In genomic region chr17:50211249-50212120, GRCh38 we compare ENCODE assay signal across 1 cellular context.
TF ChIP-seq lines count a peak whose summit lies in the region.

No MANE protein-coding gene starts in this region.

TF ChIP-seq in K562, 482 proteins besides CTCF, POLR2A, EP300 and RAD21:
- TF ChIP-seq GATA2 (CRISPR knock-in tag; IDR thresholded peaks at IDR 0.05) (no peak), CEBPB (tag; IDR thresholded peaks at IDR 0.05) (no peak), MTA2 (IDR thresholded peaks at IDR 0.05; ENCODE audit: low read depth) (no peak), ZSCAN32 (CRISPR knock-in tag; IDR thresholded peaks at IDR 0.05) (no peak), MECOM (CRISPR knock-in tag; IDR thresholded peaks at IDR 0.05) (no peak), NKRF (IDR thresholded peaks at IDR 0.05; ENCODE audit: borderline replicate concordance) (no peak), RB1 (IDR thresholded peaks at IDR 0.05; ENCODE audit: low read depth) (no peak), GABPB2 (CRISPR knock-in tag; conservative IDR thresholded peaks at IDR 0.05) (no peak), RBM25 (IDR thresholded peaks at IDR 0.05; ENCODE audit: low read depth, low read length, severe bottlenecking) (no peak), RUNX1 (IDR thresholded peaks at IDR 0.05; ENCODE audit: low read depth) (no peak)
- TF ChIP-seq, protein P1, sequence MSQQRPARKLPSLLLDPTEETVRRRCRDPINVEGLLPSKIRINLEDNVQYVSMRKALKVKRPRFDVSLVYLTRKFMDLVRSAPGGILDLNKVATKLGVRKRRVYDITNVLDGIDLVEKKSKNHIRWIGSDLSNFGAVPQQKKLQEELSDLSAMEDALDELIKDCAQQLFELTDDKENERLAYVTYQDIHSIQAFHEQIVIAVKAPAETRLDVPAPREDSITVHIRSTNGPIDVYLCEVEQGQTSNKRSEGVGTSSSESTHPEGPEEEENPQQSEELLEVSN (IDR thresholded peaks at IDR 0.05; ENCODE audit: borderline replicate concordance in 1 of 2, extremely low read depth in 1 of 2, insufficient read depth in 1 of 2, insufficient read length in 1 of 2, low read depth in 1 of 2, low read length in 1 of 2, poor library complexity in 1 of 2, severe bottlenecking in 1 of 2): no peak
- TF ChIP-seq, protein P2, sequence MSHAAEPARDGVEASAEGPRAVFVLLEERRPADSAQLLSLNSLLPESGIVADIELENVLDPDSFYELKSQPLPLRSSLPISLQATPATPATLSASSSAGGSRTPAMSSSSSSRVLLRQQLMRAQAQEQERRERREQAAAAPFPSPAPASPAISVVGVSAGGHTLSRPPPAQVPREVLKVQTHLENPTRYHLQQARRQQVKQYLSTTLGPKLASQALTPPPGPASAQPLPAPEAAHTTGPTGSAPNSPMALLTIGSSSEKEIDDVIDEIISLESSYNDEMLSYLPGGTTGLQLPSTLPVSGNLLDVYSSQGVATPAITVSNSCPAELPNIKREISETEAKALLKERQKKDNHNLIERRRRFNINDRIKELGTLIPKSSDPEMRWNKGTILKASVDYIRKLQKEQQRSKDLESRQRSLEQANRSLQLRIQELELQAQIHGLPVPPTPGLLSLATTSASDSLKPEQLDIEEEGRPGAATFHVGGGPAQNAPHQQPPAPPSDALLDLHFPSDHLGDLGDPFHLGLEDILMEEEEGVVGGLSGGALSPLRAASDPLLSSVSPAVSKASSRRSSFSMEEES (CRISPR knock-in tag; IDR thresholded peaks at IDR 0.05): no peak
